Comparison of ENCODE assay signal across 36 cellular contexts in genomic region chr21:32595431-32595830, GRCh38.
"Had no signal": no experiment of that assay in that cellular context is flagged by ENCODE, and none has a peak within 500 bp of the region (broad histone marks: within the 10 kb centered on the region; RNA-seq: fewer than 3 reads in every experiment).

No MANE protein-coding gene starts in this region.

- H3K9me3 Mint-ChIP-seq: activated B cell treated with CpG ODN at 0.5 μM for 24 hours; activated CD4-positive, alpha-beta memory T cell treated with anti-CD3 and anti-CD28 coated beads for 36 hours; activated CD4-positive, alpha-beta T cell treated with anti-CD3 and anti-CD28 coated beads, Interleukin-2, amount 10 ng/mL, durations not matched to agents 24 days and 14 days; activated CD8-positive, alpha-beta T cell treated with anti-CD3 and anti-CD28 coated beads for 36 hours; activated naive CD4-positive, alpha-beta T cell treated with anti-CD3 and anti-CD28 coated beads for 36 hours; activated naive CD4-positive, alpha-beta T cell treated with anti-CD3 and anti-CD28 coated beads, Interleukin-2, amount 50 U/mL, for 72 hours; activated naive CD8-positive, alpha-beta T cell treated with anti-CD3 and anti-CD28 coated beads for 36 hours; activated T-cell treated with anti-CD3 and anti-CD28 coated beads, Interleukin-2, amount 50 U/mL, for 4 hours; activated T-cell treated with anti-CD3 and anti-CD28 coated beads, Interleukin-2, amount 50 U/mL, for 72 hours; activated T-helper 1 cell treated with anti-CD3 and anti-CD28 coated beads, Interleukin-12 subunit alpha, Interleukin-12 subunit beta, Interleukin-2, Interleukin-4 antibody, amounts not matched to agents 30 ng/mL and 10 ng/mL and 1 ng/mL, durations not matched to agents 14 hours and 24 hours and 36 hours; activated T-helper 17 cell treated with anti-CD3 and anti-CD28 coated beads, Interleukin-2, amount 50 U/mL, for 72 hours; T-helper 1 cell treated with Interleukin-12 subunit alpha and Interleukin-12 subunit beta and Interleukin-4 antibody, amounts not matched to agents 30 μg/mL and 1 μg/mL, for 36 hours; T-helper 2 cell treated with Interferon-gamma antibody and Interleukin-4, amounts not matched to agents 5 μg/mL and 100 μg/mL, for 36 hours had no signal

- H3K9me3 ChIP-seq: adrenal gland, body of pancreas, breast epithelium had no signal

- H3K4me3 ChIP-seq: adrenal gland, body of pancreas, breast epithelium had no signal

- H3K27me3 ChIP-seq: adrenal gland, body of pancreas, brain microvascular endothelial cell, breast epithelium had no signal

- DNase-seq: activated B cell treated with CpG ODN at 0.5 μM for 24 hours; activated CD4-positive, alpha-beta memory T cell treated with anti-CD3 and anti-CD28 coated beads for 36 hours; activated CD4-positive, alpha-beta T cell treated with anti-CD3 and anti-CD28 coated beads for 4 hours; activated CD4-positive, alpha-beta T cell treated with anti-CD3 and anti-CD28 coated beads, Interleukin-2, amount 10 ng/mL, durations not matched to agents 24 days and 14 days; activated CD4-positive, alpha-beta T cell treated with anti-CD3 and anti-CD28 coated beads, Interleukin-2, amount 50 U/mL, for 1 hour; activated CD4-positive, alpha-beta T cell treated with anti-CD3 and anti-CD28 coated beads, Interleukin-2, amount 50 U/mL, for 4 hours; activated CD4-positive, CD25-positive, alpha-beta regulatory T cell treated with anti-CD3 and anti-CD28 coated beads, Interleukin-2, amount 50 U/mL, for 72 hours; activated CD8-positive, alpha-beta memory T cell treated with anti-CD3 and anti-CD28 coated beads, Interleukin-2, amount 50 U/mL, for 4 hours; activated CD8-positive, alpha-beta T cell treated with anti-CD3 and anti-CD28 coated beads for 36 hours; activated effector memory CD4-positive, alpha-beta T cell treated with anti-CD3 and anti-CD28 coated beads, Interleukin-2, amount 50 U/mL, for 16 hours; activated gamma-delta T cell treated with Interleukin-2 at 50 U/mL for 16 hours; activated naive CD4-positive, alpha-beta T cell; activated naive CD4-positive, alpha-beta T cell treated with anti-CD3 and anti-CD28 coated beads for 36 hours; activated naive CD4-positive, alpha-beta T cell treated with anti-CD3 and anti-CD28 coated beads, Interleukin-2, amount 50 U/mL, for 16 hours; activated naive CD8-positive, alpha-beta T cell treated with anti-CD3 and anti-CD28 coated beads for 36 hours; activated T-cell treated with anti-CD3 and anti-CD28 coated beads for 4 hours; activated T-cell treated with anti-CD3 and anti-CD28 coated beads, Interleukin-2, amount 50 U/mL, for 1 hour; activated T-cell treated with anti-CD3 and anti-CD28 coated beads, Interleukin-2, amount 50 U/mL, for 4 hours; activated T-cell treated with anti-CD3 and anti-CD28 coated beads, Interleukin-2, amount 50 U/mL, for 72 hours; adrenal gland; amniotic stem cell; aorta; body of pancreas; brain microvascular endothelial cell; central memory CD4-positive, alpha-beta T cell; cerebellar nuclear complex; T-helper 1 cell; T-helper 2 cell; T-helper 9 cell had no signal

- H3K4me1 ChIP-seq: adrenal gland, body of pancreas, breast epithelium had no signal

- H3K4me3 Mint-ChIP-seq: activated B cell treated with CpG ODN at 0.5 μM for 24 hours; activated CD4-positive, alpha-beta memory T cell treated with anti-CD3 and anti-CD28 coated beads for 36 hours; activated CD4-positive, alpha-beta T cell treated with anti-CD3 and anti-CD28 coated beads, Interleukin-2, amount 10 ng/mL, durations not matched to agents 24 days and 14 days; activated CD8-positive, alpha-beta T cell treated with anti-CD3 and anti-CD28 coated beads for 36 hours; activated naive CD4-positive, alpha-beta T cell treated with anti-CD3 and anti-CD28 coated beads for 36 hours; activated naive CD8-positive, alpha-beta T cell treated with anti-CD3 and anti-CD28 coated beads for 36 hours; activated T-cell treated with anti-CD3 and anti-CD28 coated beads, Interleukin-2, amount 50 U/mL, for 4 hours; activated T-cell treated with anti-CD3 and anti-CD28 coated beads, Interleukin-2, amount 50 U/mL, for 72 hours; activated T-helper 1 cell treated with anti-CD3 and anti-CD28 coated beads, Interleukin-12 subunit alpha, Interleukin-12 subunit beta, Interleukin-2, Interleukin-4 antibody, amounts not matched to agents 30 ng/mL and 10 ng/mL and 1 ng/mL, durations not matched to agents 14 hours and 24 hours and 36 hours; activated T-helper 17 cell treated with anti-CD3 and anti-CD28 coated beads, Interleukin-2, amount 50 U/mL, for 72 hours; T-helper 1 cell treated with Interleukin-12 subunit alpha and Interleukin-12 subunit beta and Interleukin-4 antibody, amounts not matched to agents 30 μg/mL and 1 μg/mL, for 36 hours; T-helper 2 cell treated with Interferon-gamma antibody and Interleukin-4, amounts not matched to agents 5 μg/mL and 100 μg/mL, for 36 hours had no signal

- H3K27me3 Mint-ChIP-seq: activated B cell treated with CpG ODN at 0.5 μM for 24 hours; activated CD4-positive, alpha-beta memory T cell treated with anti-CD3 and anti-CD28 coated beads for 36 hours; activated CD4-positive, alpha-beta T cell treated with anti-CD3 and anti-CD28 coated beads, Interleukin-2, amount 10 ng/mL, durations not matched to agents 24 days and 14 days; activated CD8-positive, alpha-beta T cell treated with anti-CD3 and anti-CD28 coated beads for 36 hours; activated naive CD8-positive, alpha-beta T cell treated with anti-CD3 and anti-CD28 coated beads for 36 hours; activated T-helper 17 cell treated with anti-CD3 and anti-CD28 coated beads, Interleukin-2, amount 50 U/mL, for 72 hours had no signal

- H3K36me3 Mint-ChIP-seq: activated naive CD4-positive, alpha-beta T cell treated with anti-CD3 and anti-CD28 coated beads, Interleukin-2, amount 50 U/mL, for 72 hours; activated naive CD8-positive, alpha-beta T cell treated with anti-CD3 and anti-CD28 coated beads for 36 hours had no signal

- H3K36me3 ChIP-seq: brain microvascular endothelial cell, breast epithelium had no signal

- H3K27ac ChIP-seq: adrenal gland, body of pancreas, brain microvascular endothelial cell, breast epithelium, VCaP had no signal

- H3K27ac Mint-ChIP-seq: activated B cell treated with CpG ODN at 0.5 μM for 24 hours; activated CD4-positive, alpha-beta memory T cell treated with anti-CD3 and anti-CD28 coated beads for 36 hours; activated CD4-positive, alpha-beta T cell treated with anti-CD3 and anti-CD28 coated beads, Interleukin-2, amount 10 ng/mL, durations not matched to agents 24 days and 14 days; activated CD8-positive, alpha-beta T cell treated with anti-CD3 and anti-CD28 coated beads for 36 hours; activated naive CD4-positive, alpha-beta T cell treated with anti-CD3 and anti-CD28 coated beads for 36 hours; activated naive CD4-positive, alpha-beta T cell treated with anti-CD3 and anti-CD28 coated beads, Interleukin-2, amount 50 U/mL, for 72 hours; activated naive CD8-positive, alpha-beta T cell treated with anti-CD3 and anti-CD28 coated beads for 36 hours; activated T-cell treated with anti-CD3 and anti-CD28 coated beads, Interleukin-2, amount 50 U/mL, for 72 hours; activated T-helper 1 cell treated with anti-CD3 and anti-CD28 coated beads, Interleukin-12 subunit alpha, Interleukin-12 subunit beta, Interleukin-2, Interleukin-4 antibody, amounts not matched to agents 30 ng/mL and 10 ng/mL and 1 ng/mL, durations not matched to agents 14 hours and 24 hours and 36 hours; activated T-helper 17 cell treated with anti-CD3 and anti-CD28 coated beads, Interleukin-2, amount 50 U/mL, for 72 hours; T-helper 1 cell treated with Interleukin-12 subunit alpha and Interleukin-12 subunit beta and Interleukin-4 antibody, amounts not matched to agents 30 μg/mL and 1 μg/mL, for 36 hours; T-helper 2 cell treated with Interferon-gamma antibody and Interleukin-4, amounts not matched to agents 5 μg/mL and 100 μg/mL, for 36 hours had no signal

- ATAC-seq: activated T-cell treated with anti-CD3 and anti-CD28 coated beads, Interleukin-2, amount 50 U/mL, for 4 hours; activated T-cell treated with anti-CD3 and anti-CD28 coated beads, Interleukin-2, amount 50 U/mL, for 72 hours; activated T-helper 17 cell treated with anti-CD3 and anti-CD28 coated beads, Interleukin-2, amount 50 U/mL, for 72 hours; body of pancreas had no signal
